In the genomic region with DNA sequence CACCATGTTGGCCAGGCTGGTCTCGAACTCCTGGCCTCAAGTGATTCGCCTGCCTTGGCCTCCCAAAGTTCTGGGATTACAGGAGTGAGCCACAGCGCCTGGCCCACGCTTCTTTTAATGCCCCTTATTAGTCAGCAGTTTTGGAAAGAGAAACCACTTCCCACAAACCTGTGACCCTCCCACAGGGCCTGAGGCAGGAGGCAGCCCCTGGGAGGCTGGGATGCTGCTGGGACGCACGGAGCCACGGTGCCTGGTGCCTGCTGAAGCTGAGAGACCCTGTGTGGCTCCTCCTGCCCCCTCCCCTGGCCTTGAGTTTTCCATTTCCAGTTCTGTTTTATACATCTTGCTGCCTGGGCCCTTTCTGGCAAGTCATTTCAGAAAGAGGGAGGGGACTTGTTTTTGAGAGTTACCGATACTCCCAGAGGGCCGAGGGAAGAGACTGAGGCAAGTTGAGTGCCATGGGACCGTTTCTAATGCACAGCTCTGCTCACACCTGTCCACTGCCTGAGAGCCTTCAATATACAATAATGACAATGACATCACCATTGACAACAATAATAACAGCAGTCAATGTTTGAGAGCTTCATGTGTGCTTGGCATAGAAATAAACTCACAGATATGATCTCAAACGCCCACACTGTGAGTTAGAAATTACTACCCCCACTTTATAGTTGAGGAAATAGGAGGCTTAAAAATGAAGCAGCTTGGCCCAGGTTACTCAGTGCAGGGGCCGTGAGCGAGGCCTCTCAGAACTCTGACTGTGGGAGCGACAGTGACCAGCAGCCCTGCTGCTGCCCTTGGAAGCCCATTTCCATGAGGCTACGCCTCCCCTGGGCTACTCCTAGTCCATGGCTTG, we compare ENCODE assay signal across 12 cellular contexts.
A peak's percentile ranks its signal among the peaks of the same experiment; 100 is the strongest.
DNase-seq lines count a peak whose midpoint lies in the region; ATAC-seq, FAIRE-seq and TF ChIP-seq lines count a peak whose summit lies in the region.
"Had no signal": no experiment of that assay in that cellular context is flagged by ENCODE, and none has a peak within 500 bp of the region (broad histone marks: within the 10 kb centered on the region; RNA-seq: fewer than 3 reads in every experiment).

No MANE protein-coding gene starts in this region.

- no peaks in the 10 kb centered on the region for H3K36me3 ChIP-seq in bronchial epithelial cell (ENCODE audit: control insufficient read depth, insufficient read depth, low read length)

- DNase-seq in NCI-H2171 treated with DMSO at 0.1 percent for 48 hours (lab: John Stamatoyannopoulos, UW): peak; percentile 26
- DNase-seq in NCI-H2171 (lab: John Stamatoyannopoulos, UW): no peak
- peak; percentile 52 for DNase-seq in GM10266 (ENCODE audit: extremely low spot score)
- peak; percentile 28 for DNase-seq in NB4 (ENCODE audit: low read depth)
- DNase-seq in bronchial epithelial cell (ENCODE audit: low read depth): no peak
- DNase-seq in HT-29 (ENCODE audit: low spot score): no peak
- DNase-seq in NK-92 (lab: John Stamatoyannopoulos, UW; ENCODE audit: unreplicated experiment): no peak
- DNase-seq: NCI-H1417 treated with DMSO at 0.1 percent for 48 hours, small intestine had no signal

- peak; percentile 52 for FAIRE-seq in bronchial epithelial cell (lab: Jason Lieb, UNC)
- FAIRE-seq: A204.1, G401.6, small intestine had no signal

- ATAC-seq in HG02623 (IDR thresholded peaks at IDR 0.05; ENCODE audit: unreplicated experiment): no peak

- no peak for TF ChIP-seq CTCF in GM10266 (IDR thresholded peaks at IDR 0.05; ENCODE audit: control insufficient read depth, insufficient read depth, low read depth, missing control alignments)
- no peak for TF ChIP-seq CTCF in NB4 (IDR thresholded peaks at IDR 0.05; ENCODE audit: low read depth, low read length)
- TF ChIP-seq CTCF in bronchial epithelial cell (IDR thresholded peaks at IDR 0.05; ENCODE audit: insufficient read depth, low read length, severe bottlenecking): no peak

- H3K4me3 ChIP-seq in NB4 (ENCODE audit: low read depth, low read length) (no peak overlapping the region), bronchial epithelial cell (ENCODE audit: low read depth, low read length) (no peak overlapping the region)

- H3K27me3 ChIP-seq in bronchial epithelial cell (ENCODE audit: control insufficient read depth, insufficient read depth, low read length): no peaks in the 10 kb centered on the region

- TF ChIP-seq POLR2A in NB4 (IDR thresholded peaks at IDR 0.05; ENCODE audit: extremely low read depth, insufficient read length): no peak

Comparison
In these comparisons a context has a peak if more than half of its experiments do, and no peak if none do; other contexts are left out.
1. DNase-seq: peak in NCI-H2171 treated with DMSO at 0.1 percent for 48 hours (single experiment), GM10266 (single experiment) and NB4 (single experiment); none in NCI-H2171 (single experiment), bronchial epithelial cell (single experiment), HT-29 (single experiment) and NK-92 (single experiment).